ENCODE assay signal across 8 cellular contexts in the genomic region with DNA sequence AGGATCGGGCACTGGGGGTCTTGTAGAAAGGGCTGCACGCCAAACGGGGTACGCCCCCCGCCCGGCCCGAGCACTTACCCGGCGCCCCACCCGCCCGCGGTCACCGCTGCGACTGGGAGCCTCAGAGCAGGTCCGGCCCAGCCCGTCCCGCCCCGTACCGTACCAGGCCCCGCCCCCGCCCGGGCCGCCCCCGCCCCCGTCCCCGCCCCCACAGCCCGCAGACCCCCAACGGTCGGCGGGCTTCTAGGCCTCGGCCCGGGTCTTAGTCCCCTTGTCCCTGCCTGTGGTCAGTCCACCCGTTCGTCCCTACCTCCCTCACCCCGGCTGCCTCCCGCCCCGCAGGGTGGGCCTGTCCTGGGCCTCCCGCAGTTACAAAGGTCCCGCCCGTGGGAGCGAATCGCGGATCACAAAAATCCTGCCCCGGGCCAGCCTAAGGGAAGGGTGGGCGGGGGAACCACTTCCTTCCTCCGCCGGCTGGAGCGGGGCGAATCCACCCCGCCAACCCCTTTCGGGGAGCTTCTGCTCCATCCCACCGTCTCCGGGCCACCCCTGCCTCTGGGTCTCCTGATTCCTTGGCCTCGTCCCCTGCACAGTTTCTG. TPM values are rescaled to one million over a fixed set of nuclear protein-coding genes. Genes with fewer than 3 reads are reported as not detected.
DNase-seq lines count a peak whose midpoint lies in the region; ATAC-seq and TF ChIP-seq lines count a peak whose summit lies in the region.

A gene with protein sequence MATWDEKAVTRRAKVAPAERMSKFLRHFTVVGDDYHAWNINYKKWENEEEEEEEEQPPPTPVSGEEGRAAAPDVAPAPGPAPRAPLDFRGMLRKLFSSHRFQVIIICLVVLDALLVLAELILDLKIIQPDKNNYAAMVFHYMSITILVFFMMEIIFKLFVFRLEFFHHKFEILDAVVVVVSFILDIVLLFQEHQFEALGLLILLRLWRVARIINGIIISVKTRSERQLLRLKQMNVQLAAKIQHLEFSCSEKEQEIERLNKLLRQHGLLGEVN (minus strand): TSS at position 114 of the 599 bp plus-strand sequence. CDS start 5,870 bp downstream, outside the sequence.

- ATAC-seq in GM18517 (IDR thresholded peaks at IDR 0.05; ENCODE audit: unreplicated experiment) = peak; percentile 8
- peak; percentile 21 for ATAC-seq in HG03108 (IDR thresholded peaks at IDR 0.05; ENCODE audit: unreplicated experiment)
- peak; percentile 54 for ATAC-seq in activated B cell treated with CpG ODN at 0.5 μM for 24 hours (ENCODE audit: low read depth)

- H3K27ac ChIP-seq in ectodermal cell (ENCODE audit: insufficient read depth, low read depth, low read length, poor library complexity, severe bottlenecking) (no peak within 1 kb of the TSS), mesodermal cell (ENCODE audit: low read depth, low read length, severe bottlenecking) (peak within 1 kb of the TSS; percentile 79)

- peaks cover 42% of the 10 kb centered on the region for H3K36me3 Mint-ChIP-seq in activated B cell treated with CpG ODN at 0.5 μM for 24 hours (ENCODE audit: low read depth)

- 1% methylated on average over 50 to 54 of the region's 54 CpGs for WGBS in ectodermal cell, 2 experiments
- WGBS in mesodermal cell (ENCODE audit: insufficient coverage in 2 of 2), 2 experiments = 1% methylated on average over 17 to 20 of the region's 54 CpGs

- peaks cover 82% of the 10 kb centered on the region for H3K4me1 Mint-ChIP-seq in activated B cell treated with CpG ODN at 0.5 μM for 24 hours

- POLR2A ChIA-PET in activated B cell treated with CpG ODN at 0.5 μM for 24 hours (lab: Charles Lee) = interaction anchor here (0.5 to 2.3 kb wide), 20 partner anchors 11 to 239 kb away, joined by 3 to 13 read pairs (median 4); a partner anchor contains a TSS

- no peaks in the 10 kb centered on the region for H3K9me3 Mint-ChIP-seq in activated B cell treated with CpG ODN at 0.5 μM for 24 hours

- intact Hi-C loops in activated B cell treated with CpG ODN at 0.5 μM for 24 hours (cut with micrococcal nuclease) = loop anchor here (1.0 to 5.0 kb wide), 3 partner anchors 42 to 222 kb away; a partner anchor contains a TSS

- H3K9me3 ChIP-seq in ectodermal cell (ENCODE audit: control insufficient read depth, low read length) = no peaks in the 10 kb centered on the region
- no peaks in the 10 kb centered on the region for H3K9me3 ChIP-seq in mesodermal cell (ENCODE audit: control insufficient read depth, low read length)

- H3K36me3 ChIP-seq in ectodermal cell (ENCODE audit: control insufficient read depth, insufficient read depth, low read length) = no peaks in the 10 kb centered on the region
- no peaks in the 10 kb centered on the region for H3K36me3 ChIP-seq in mesodermal cell (ENCODE audit: control insufficient read depth, insufficient read depth, low read length)

- no peak for TF ChIP-seq CTCF in activated B cell treated with CpG ODN at 0.5 μM for 24 hours (IDR thresholded peaks at IDR 0.05)

- no peaks in the 10 kb centered on the region for H3K27me3 Mint-ChIP-seq in activated B cell treated with CpG ODN at 0.5 μM for 24 hours

- H3K27me3 ChIP-seq in ectodermal cell (ENCODE audit: control insufficient read depth, insufficient read depth, low read length, poor library complexity, severe bottlenecking) = peaks cover 29% of the 10 kb centered on the region

- H3K4me3 ChIP-seq in ectodermal cell (ENCODE audit: insufficient read depth, low read depth, low read length) = peak within 1 kb of the TSS; percentile 51
- H3K4me3 ChIP-seq in mesodermal cell (ENCODE audit: extremely low read depth, insufficient read depth, low read length, poor library complexity, severe bottlenecking) = peak within 1 kb of the TSS; percentile 48

- H3K27ac Mint-ChIP-seq in activated B cell treated with CpG ODN at 0.5 μM for 24 hours = peak within 1 kb of the TSS; percentile 89

- CTCF ChIA-PET in activated B cell treated with CpG ODN at 0.5 μM for 24 hours (lab: Charles Lee) = interaction anchor here (1.2 to 1.3 kb wide), 2 partner anchors 74 to 87 kb away, joined by 4 read pairs; no protein-coding TSS in a partner anchor

- H3K4me1 ChIP-seq in ectodermal cell (ENCODE audit: control insufficient read depth, insufficient read depth, low read length) = peaks cover 10% of the 10 kb centered on the region
- no peaks in the 10 kb centered on the region for H3K4me1 ChIP-seq in mesodermal cell (ENCODE audit: control insufficient read depth, insufficient read depth, low read length, poor library complexity, severe bottlenecking)

- DNase-seq in activated B cell treated with CpG ODN at 0.5 μM for 24 hours = peak; percentile 54
- peak in 4 of 6 experiments; percentile 15 to 48 (median 41) for DNase-seq in stimulated activated naive CD4-positive, alpha-beta T cell (lab: John Stamatoyannopoulos, UW)
- DNase-seq in HK-2 (ENCODE audit: unreplicated experiment) = no peak
- no peak for DNase-seq in SW 1271 (lab: John Stamatoyannopoulos, UW)

- peak within 1 kb of the TSS; percentile 93 for H3K4me3 Mint-ChIP-seq in activated B cell treated with CpG ODN at 0.5 μM for 24 hours

RNA-seq across cellular contexts. Expression of the gene that starts here (rescaled TPM):
- total RNA-seq in activated B cell treated with CpG ODN at 0.5 μM for 24 hours = 80.7 and 83.9 TPM in 2 replicates
- polyA plus RNA-seq in ectodermal cell (2013, experiment 1 of 4) = 7.9 TPM
- 7.6 TPM for polyA plus RNA-seq in ectodermal cell (2013, experiment 2 of 4)
- 8.0 TPM for polyA plus RNA-seq in ectodermal cell (2013, experiment 3 of 4)
- polyA plus RNA-seq in ectodermal cell (2013, experiment 4 of 4) = 10.6 TPM
- polyA plus RNA-seq in mesodermal cell (2013, experiment 1 of 2) = 14.0 TPM
- 12.5 TPM for polyA plus RNA-seq in mesodermal cell (2013, experiment 2 of 2)

Comparison
In these comparisons a context has a peak if more than half of its experiments do, and no peak if none do; other contexts are left out.
1. DNase-seq: peak in activated B cell treated with CpG ODN at 0.5 μM for 24 hours (single experiment) and stimulated activated naive CD4-positive, alpha-beta T cell (4 of 6); none in HK-2 (single experiment) and SW 1271 (0 of 2).
2. Peak in every context shown above with its lines, with median percentiles within 50 percentile points of each other: ATAC-seq.